1 cellular context compared by ENCODE assay signal in genomic region chr1:1260843-1261560, GRCh38.
TF ChIP-seq lines count a peak whose summit lies in the region.

No MANE protein-coding gene starts in this region.

TF ChIP-seq in HCT116, 20 proteins besides CTCF, POLR2A, EP300 and RAD21:
- TF ChIP-seq JUND (IDR thresholded peaks at IDR 0.05) (no peak), EGR1 (IDR thresholded peaks at IDR 0.05; ENCODE audit: low read depth) (no peak), POLR2AphosphoS5 (IDR thresholded peaks at IDR 0.05; ENCODE audit: low read depth, low read length) (no peak), FOSL1 (IDR thresholded peaks at IDR 0.05; ENCODE audit: low read depth) (no peak), ZBTB33 (IDR thresholded peaks at IDR 0.05; ENCODE audit: extremely low read depth, insufficient replicate concordance, low read length) (no peak), CEBPB (IDR thresholded peaks at IDR 0.05; ENCODE audit: low read depth) (no peak), REST (IDR thresholded peaks at IDR 0.05; ENCODE audit: low read depth) (no peak), SP1 (IDR thresholded peaks at IDR 0.05; ENCODE audit: low read depth) (no peak), EZH2 (IDR thresholded peaks at IDR 0.05) (no peak), ZFX (IDR thresholded peaks at IDR 0.05) (no peak), CBX3 (IDR thresholded peaks at IDR 0.05; ENCODE audit: low read depth) (no peak), ELF1 (IDR thresholded peaks at IDR 0.05; ENCODE audit: borderline replicate concordance, low read depth) (no peak), TCF7L2 (IDR thresholded peaks at IDR 0.05; ENCODE audit: borderline replicate concordance, extremely low read depth, insufficient read depth, insufficient read length) (no peak)
